Comparison of ENCODE assay signal across 8 cellular contexts in genomic region chr5:138179277-138179857, GRCh38. TPM values are rescaled to one million over a fixed set of nuclear protein-coding genes. Genes with fewer than 3 reads are reported as not detected.
DNase-seq lines count a peak whose midpoint lies in the region; ATAC-seq, FAIRE-seq and TF ChIP-seq lines count a peak whose summit lies in the region.

No MANE protein-coding gene starts in this region.

- ATAC-seq in GM18870 (IDR thresholded peaks at IDR 0.05; ENCODE audit: unreplicated experiment): no peak
- no peak for ATAC-seq in natural killer cell

- no peaks in the 10 kb centered on the region for H3K27me3 ChIP-seq in bronchial epithelial cell (ENCODE audit: control insufficient read depth, insufficient read depth, low read length)

- DNase-seq in EL (peak; percentile 18), bronchial epithelial cell (ENCODE audit: low read depth) (peak; percentile 7), neural crest cell (ENCODE audit: low read depth, low spot score) (peak; percentile 11), natural killer cell (no peak), hepatic stellate cell (ENCODE audit: low spot score) (no peak)
- DNase-seq in activated naive CD4-positive, alpha-beta T cell treated with anti-CD3 and anti-CD28 coated beads, Interleukin-2, amount 10 ng/mL, durations not matched to agents 7 days and 5 days: no peak

- peaks cover 4% of the 10 kb centered on the region for H3K36me3 ChIP-seq in bronchial epithelial cell (ENCODE audit: control insufficient read depth, insufficient read depth, low read length)

- no peak for FAIRE-seq in bronchial epithelial cell (lab: Jason Lieb, UNC)

- H3K4me3 Mint-ChIP-seq in IgD-negative memory B cell (peak overlapping the region in 3 of 4 donors; percentile 38 to 64 (median 54)), neural crest cell (no peak overlapping the region), natural killer cell (no peak overlapping the region)
- no peak overlapping the region for H3K4me3 Mint-ChIP-seq in activated naive CD4-positive, alpha-beta T cell treated with anti-CD3 and anti-CD28 coated beads, Interleukin-2, amount 10 ng/mL, durations not matched to agents 7 days and 5 days

- no peak overlapping the region for H3K27ac Mint-ChIP-seq in IgD-negative memory B cell
- H3K27ac Mint-ChIP-seq in neural crest cell (ENCODE audit: unreplicated experiment): no peak overlapping the region
- H3K27ac Mint-ChIP-seq in natural killer cell: no peak overlapping the region
- no peak overlapping the region for H3K27ac Mint-ChIP-seq in activated naive CD4-positive, alpha-beta T cell treated with anti-CD3 and anti-CD28 coated beads, Interleukin-2, amount 10 ng/mL, durations not matched to agents 7 days and 5 days

- CTCF ChIA-PET in activated naive CD4-positive, alpha-beta T cell treated with anti-CD3 and anti-CD28 coated beads, Interleukin-2, amount 10 ng/mL, durations not matched to agents 7 days and 5 days (lab: Charles Lee): interaction anchor here (0.6 to 4.0 kb wide), 14 partner anchors 9 to 368 kb away, joined by 3 to 23 read pairs (median 3); partner anchors contain the start of genes EGR1 and KDM3B

- no peaks in the 10 kb centered on the region for H3K27me3 Mint-ChIP-seq in IgD-negative memory B cell
- no peaks in the 10 kb centered on the region for H3K27me3 Mint-ChIP-seq in neural crest cell (ENCODE audit: low read depth)
- no peaks in the 10 kb centered on the region for H3K27me3 Mint-ChIP-seq in natural killer cell (ENCODE audit: low read depth in 2 of 2)
- no peaks in the 10 kb centered on the region for H3K27me3 Mint-ChIP-seq in activated naive CD4-positive, alpha-beta T cell treated with anti-CD3 and anti-CD28 coated beads, Interleukin-2, amount 10 ng/mL, durations not matched to agents 7 days and 5 days

- TF ChIP-seq CTCF in bronchial epithelial cell (IDR thresholded peaks at IDR 0.05; ENCODE audit: insufficient read depth, low read length, severe bottlenecking): no peak
- TF ChIP-seq CTCF in neural crest cell (conservative IDR thresholded peaks at IDR 0.05): no peak
- TF ChIP-seq CTCF in natural killer cell (IDR thresholded peaks at IDR 0.05): no peak

- peaks cover 0 to 10% (median 8%) of the 10 kb centered on the region in 3 donors for H3K4me1 Mint-ChIP-seq in IgD-negative memory B cell
- H3K4me1 Mint-ChIP-seq in neural crest cell: peaks cover 21% of the 10 kb centered on the region
- no peaks in the 10 kb centered on the region for H3K4me1 Mint-ChIP-seq in natural killer cell
- H3K4me1 Mint-ChIP-seq in activated naive CD4-positive, alpha-beta T cell treated with anti-CD3 and anti-CD28 coated beads, Interleukin-2, amount 10 ng/mL, durations not matched to agents 7 days and 5 days: peaks cover 24% of the 10 kb centered on the region

- intact Hi-C loops in natural killer cell (cut with micrococcal nuclease): loop anchor here (1.0 to 5.0 kb wide), 3 partner anchors 153 to 427 kb away; partner anchors contain the start of genes HNRNPA0 and KDM3B

- H3K9me3 Mint-ChIP-seq in IgD-negative memory B cell (no peaks in the 10 kb centered on the region), neural crest cell (no peaks in the 10 kb centered on the region), natural killer cell (no peaks in the 10 kb centered on the region)
- no peaks in the 10 kb centered on the region for H3K9me3 Mint-ChIP-seq in activated naive CD4-positive, alpha-beta T cell treated with anti-CD3 and anti-CD28 coated beads, Interleukin-2, amount 10 ng/mL, durations not matched to agents 7 days and 5 days

- H3K4me3 ChIP-seq in bronchial epithelial cell (ENCODE audit: low read depth, low read length): peak overlapping the region; percentile 63

- no peaks in the 10 kb centered on the region for H3K36me3 Mint-ChIP-seq in IgD-negative memory B cell
- peaks cover 3% of the 10 kb centered on the region for H3K36me3 Mint-ChIP-seq in neural crest cell (ENCODE audit: low read depth)
- H3K36me3 Mint-ChIP-seq in natural killer cell: no peaks in the 10 kb centered on the region
- peaks cover 43% of the 10 kb centered on the region for H3K36me3 Mint-ChIP-seq in activated naive CD4-positive, alpha-beta T cell treated with anti-CD3 and anti-CD28 coated beads, Interleukin-2, amount 10 ng/mL, durations not matched to agents 7 days and 5 days

RNA-seq across cellular contexts. Expression of gene KIF20A, which starts 0.5 kb away (rescaled TPM):
- not detected for polyA plus RNA-seq in IgD-negative memory B cell
- total RNA-seq in bronchial epithelial cell (under 0.01 TPM in 2 replicates), neural crest cell (76.9 and 77.6 TPM in 2 replicates), natural killer cell (1 to 10 TPM in 1 of 3 donors, under 1 TPM in 2; 0.15 to 1.5 (median 0.61) TPM)

RNA-seq across cellular contexts. Expression of gene BRD8, which starts 0.9 kb away (rescaled TPM):
- 27.3 TPM for polyA plus RNA-seq in IgD-negative memory B cell
- 12.1 and 15.0 TPM in 2 replicates for total RNA-seq in bronchial epithelial cell
- 101 and 108 TPM in 2 replicates for total RNA-seq in neural crest cell
- total RNA-seq in natural killer cell: 10 to 100 TPM; 26.1 to 36.5 (median 34.1) TPM

RNA-seq across cellular contexts. Expression of gene CDC23, which starts 33.8 kb away (rescaled TPM):
- polyA plus RNA-seq in IgD-negative memory B cell: 16.1 TPM
- total RNA-seq in bronchial epithelial cell (19.7 and 27.4 TPM in 2 replicates), neural crest cell (55.0 and 56.9 TPM in 2 replicates), natural killer cell (10 to 100 TPM; 16.3 to 25.2 (median 24.6) TPM)

RNA-seq across cellular contexts. Expression of gene NME5, which starts 40.1 kb away (rescaled TPM):
- not detected for polyA plus RNA-seq in IgD-negative memory B cell
- total RNA-seq in bronchial epithelial cell (0.53 and 0.64 TPM in 2 replicates), neural crest cell (6.3 and 8.4 TPM in 2 replicates), natural killer cell (not detected)

Comparison
In these comparisons a context has a peak if more than half of its experiments do, and no peak if none do; other contexts are left out.
1. DNase-seq: peak in EL (single experiment), bronchial epithelial cell (single experiment) and neural crest cell (single experiment); none in natural killer cell (single experiment), hepatic stellate cell (single experiment) and activated naive CD4-positive, alpha-beta T cell treated with anti-CD3 and anti-CD28 coated beads, Interleukin-2, amount 10 ng/mL, durations not matched to agents 7 days and 5 days (single experiment).
2. H3K4me3 Mint-ChIP-seq: peak in IgD-negative memory B cell (3 of 4); none in neural crest cell (single experiment), natural killer cell (single experiment) and activated naive CD4-positive, alpha-beta T cell treated with anti-CD3 and anti-CD28 coated beads, Interleukin-2, amount 10 ng/mL, durations not matched to agents 7 days and 5 days (single experiment).
3. RNA of gene KIF20A, which starts 0.5 kb away (total RNA-seq): 76.9 to 77.6 TPM in neural crest cell; 0.15 to 1.5 TPM in natural killer cell and under 0.01 TPM in bronchial epithelial cell; every median in the first group is over 10 times any median in the second.